1 cellular context compared by ENCODE assay signal in the genomic region with DNA sequence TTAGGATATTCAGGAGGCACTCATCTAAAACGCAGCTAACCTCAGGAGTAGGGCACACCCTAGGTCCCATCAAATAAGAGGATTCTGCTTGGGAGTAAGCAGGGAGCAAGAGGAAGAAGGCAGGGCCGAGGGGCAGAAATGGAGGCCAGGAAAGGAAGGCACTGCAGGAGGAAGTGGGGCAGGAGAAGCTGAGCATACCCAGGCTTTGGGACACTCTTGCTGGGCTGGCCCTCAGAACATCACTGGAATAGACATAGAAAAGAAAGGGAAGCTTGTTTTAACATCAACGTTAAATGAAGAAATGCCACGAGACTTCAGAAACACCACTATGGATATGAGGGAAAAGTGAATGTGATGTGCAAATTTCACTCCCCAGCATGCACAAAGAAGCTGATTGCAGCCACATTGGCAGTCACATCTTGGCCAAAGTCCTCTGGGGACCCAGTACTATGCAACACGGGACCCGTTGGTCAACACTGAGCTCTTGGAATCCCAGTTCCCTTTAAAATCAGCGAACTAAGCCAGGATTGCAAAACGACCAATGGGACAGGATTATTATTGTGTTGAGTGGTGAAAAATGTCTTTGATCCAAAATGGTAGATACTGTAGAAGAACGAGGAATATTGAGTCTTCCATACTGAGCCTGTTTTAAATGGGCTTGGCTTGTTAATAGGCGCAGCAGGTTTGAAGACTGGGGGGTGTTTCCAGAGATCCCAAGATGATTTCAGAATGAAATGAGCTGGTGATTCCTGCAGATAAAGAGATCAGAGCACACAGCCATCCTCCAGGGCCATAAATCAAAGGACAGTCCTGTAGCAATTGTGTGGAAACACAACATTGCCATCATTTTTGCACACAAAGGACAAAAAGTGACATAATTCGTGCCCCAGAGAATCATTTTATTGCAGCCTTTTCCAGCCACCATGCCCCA.
A peak's percentile ranks its signal among the peaks of the same experiment; 100 is the strongest.
TF ChIP-seq lines count a peak whose summit lies in the region.

No MANE protein-coding gene starts in this region.

TF ChIP-seq in K562, 482 proteins besides CTCF, POLR2A, EP300 and RAD21 (continued from another document and continues in another):
- TF ChIP-seq, protein P1, sequence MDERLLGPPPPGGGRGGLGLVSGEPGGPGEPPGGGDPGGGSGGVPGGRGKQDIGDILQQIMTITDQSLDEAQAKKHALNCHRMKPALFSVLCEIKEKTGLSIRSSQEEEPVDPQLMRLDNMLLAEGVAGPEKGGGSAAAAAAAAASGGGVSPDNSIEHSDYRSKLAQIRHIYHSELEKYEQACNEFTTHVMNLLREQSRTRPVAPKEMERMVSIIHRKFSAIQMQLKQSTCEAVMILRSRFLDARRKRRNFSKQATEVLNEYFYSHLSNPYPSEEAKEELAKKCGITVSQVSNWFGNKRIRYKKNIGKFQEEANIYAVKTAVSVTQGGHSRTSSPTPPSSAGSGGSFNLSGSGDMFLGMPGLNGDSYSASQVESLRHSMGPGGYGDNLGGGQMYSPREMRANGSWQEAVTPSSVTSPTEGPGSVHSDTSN (CRISPR knock-in tag; IDR thresholded peaks at IDR 0.05; ENCODE audit: low read depth): no peak
- TF ChIP-seq, protein P1 (tag; conservative IDR thresholded peaks at IDR 0.05; ENCODE audit: low read depth): peak; percentile 87
- TF ChIP-seq ELF1 (tag; IDR thresholded peaks at IDR 0.05) (no peak), SP2 (IDR thresholded peaks at IDR 0.05; ENCODE audit: extremely low read depth, low read depth, low read length, poor library complexity, severe bottlenecking) (no peak), SMARCA5 (IDR thresholded peaks at IDR 0.05) (no peak), SMARCA4 (IDR thresholded peaks at IDR 0.05) (peak; percentile 57; the same call in 1 of the 2 replicates), ZNF561 (CRISPR knock-in tag; conservative IDR thresholded peaks at IDR 0.05) (no peak), TEAD4 (IDR thresholded peaks at IDR 0.05; ENCODE audit: low read length) (peak; percentile 71), TEAD4 (CRISPR knock-in tag; IDR thresholded peaks at IDR 0.05; ENCODE audit: borderline replicate concordance) (no peak), NR2C1 (IDR thresholded peaks at IDR 0.05) (0 out of 2 replicates have a peak, but pooled peaks have one; percentile 26), NR2C1 (tag; IDR thresholded peaks at IDR 0.05) (0 out of 2 replicates have a peak, but pooled peaks have one; percentile 31), ZNF41 (CRISPR knock-in tag; conservative IDR thresholded peaks at IDR 0.05) (0 out of 2 replicates have a peak, but pooled peaks have one; percentile 45), ZNF699 (CRISPR knock-in tag; IDR thresholded peaks at IDR 0.05; ENCODE audit: insufficient replicate concordance) (no peak), CHD2 (IDR thresholded peaks at IDR 0.05; ENCODE audit: low read depth, low read length) (no peak), CEBPB (tag; IDR thresholded peaks at IDR 0.05) (peak; percentile 72), BACH1 (tag; IDR thresholded peaks at IDR 0.05) (no peak; the same call in 1 of the 2 replicates), ERF (CRISPR knock-in tag; IDR thresholded peaks at IDR 0.05) (0 out of 2 replicates have a peak, but pooled peaks have one; percentile 50), TCF3 (CRISPR knock-in tag; IDR thresholded peaks at IDR 0.05) (peak; percentile 40), FOXP1 (CRISPR knock-in tag; IDR thresholded peaks at IDR 0.05) (no peak), DMBX1 (CRISPR knock-in tag; IDR thresholded peaks at IDR 0.05; ENCODE audit: borderline replicate concordance) (0 out of 2 replicates have a peak, but pooled peaks have one; percentile 48), SMAD4 (CRISPR knock-in tag; conservative IDR thresholded peaks at IDR 0.05) (peak; percentile 51; the same call in 1 of the 2 replicates), CCNT2 (IDR thresholded peaks at IDR 0.05; ENCODE audit: borderline replicate concordance, extremely low read depth, insufficient read length, low read depth, low read length) (peak; percentile 34), ZNF79 (CRISPR knock-in tag; IDR thresholded peaks at IDR 0.05; ENCODE audit: low read depth) (peak; percentile 72; the same call in 1 of the 2 replicates), DACH1 (IDR thresholded peaks at IDR 0.05; ENCODE audit: partially characterized antibody) (no peak), ASH1L (IDR thresholded peaks at IDR 0.05; ENCODE audit: borderline replicate concordance, low read depth, partially characterized antibody) (no peak)
- TF ChIP-seq, protein P2, sequence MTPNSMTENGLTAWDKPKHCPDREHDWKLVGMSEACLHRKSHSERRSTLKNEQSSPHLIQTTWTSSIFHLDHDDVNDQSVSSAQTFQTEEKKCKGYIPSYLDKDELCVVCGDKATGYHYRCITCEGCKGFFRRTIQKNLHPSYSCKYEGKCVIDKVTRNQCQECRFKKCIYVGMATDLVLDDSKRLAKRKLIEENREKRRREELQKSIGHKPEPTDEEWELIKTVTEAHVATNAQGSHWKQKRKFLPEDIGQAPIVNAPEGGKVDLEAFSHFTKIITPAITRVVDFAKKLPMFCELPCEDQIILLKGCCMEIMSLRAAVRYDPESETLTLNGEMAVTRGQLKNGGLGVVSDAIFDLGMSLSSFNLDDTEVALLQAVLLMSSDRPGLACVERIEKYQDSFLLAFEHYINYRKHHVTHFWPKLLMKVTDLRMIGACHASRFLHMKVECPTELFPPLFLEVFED (CRISPR knock-in tag; conservative IDR thresholded peaks at IDR 0.05): 0 out of 2 replicates have a peak, but pooled peaks have one; percentile 24
- TF ChIP-seq, protein P3, sequence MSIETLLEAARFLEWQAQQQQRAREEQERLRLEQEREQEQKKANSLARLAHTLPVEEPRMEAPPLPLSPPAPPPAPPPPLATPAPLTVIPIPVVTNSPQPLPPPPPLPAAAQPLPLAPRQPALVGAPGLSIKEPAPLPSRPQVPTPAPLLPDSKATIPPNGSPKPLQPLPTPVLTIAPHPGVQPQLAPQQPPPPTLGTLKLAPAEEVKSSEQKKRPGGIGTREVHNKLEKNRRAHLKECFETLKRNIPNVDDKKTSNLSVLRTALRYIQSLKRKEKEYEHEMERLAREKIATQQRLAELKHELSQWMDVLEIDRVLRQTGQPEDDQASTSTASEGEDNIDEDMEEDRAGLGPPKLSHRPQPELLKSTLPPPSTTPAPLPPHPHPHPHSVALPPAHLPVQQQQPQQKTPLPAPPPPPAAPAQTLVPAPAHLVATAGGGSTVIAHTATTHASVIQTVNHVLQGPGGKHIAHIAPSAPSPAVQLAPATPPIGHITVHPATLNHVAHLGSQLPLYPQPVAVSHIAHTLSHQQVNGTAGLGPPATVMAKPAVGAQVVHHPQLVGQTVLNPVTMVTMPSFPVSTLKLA (conservative IDR thresholded peaks at IDR 0.05): 0 out of 4 replicates have a peak, but pooled peaks of 1 of the 2 experiments have one; percentile 22
- TF ChIP-seq, protein P4, sequence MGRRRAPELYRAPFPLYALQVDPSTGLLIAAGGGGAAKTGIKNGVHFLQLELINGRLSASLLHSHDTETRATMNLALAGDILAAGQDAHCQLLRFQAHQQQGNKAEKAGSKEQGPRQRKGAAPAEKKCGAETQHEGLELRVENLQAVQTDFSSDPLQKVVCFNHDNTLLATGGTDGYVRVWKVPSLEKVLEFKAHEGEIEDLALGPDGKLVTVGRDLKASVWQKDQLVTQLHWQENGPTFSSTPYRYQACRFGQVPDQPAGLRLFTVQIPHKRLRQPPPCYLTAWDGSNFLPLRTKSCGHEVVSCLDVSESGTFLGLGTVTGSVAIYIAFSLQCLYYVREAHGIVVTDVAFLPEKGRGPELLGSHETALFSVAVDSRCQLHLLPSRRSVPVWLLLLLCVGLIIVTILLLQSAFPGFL (CRISPR knock-in tag; IDR thresholded peaks at IDR 0.05): 0 out of 2 replicates have a peak, but pooled peaks have one; percentile 22
- TF ChIP-seq, protein P5, sequence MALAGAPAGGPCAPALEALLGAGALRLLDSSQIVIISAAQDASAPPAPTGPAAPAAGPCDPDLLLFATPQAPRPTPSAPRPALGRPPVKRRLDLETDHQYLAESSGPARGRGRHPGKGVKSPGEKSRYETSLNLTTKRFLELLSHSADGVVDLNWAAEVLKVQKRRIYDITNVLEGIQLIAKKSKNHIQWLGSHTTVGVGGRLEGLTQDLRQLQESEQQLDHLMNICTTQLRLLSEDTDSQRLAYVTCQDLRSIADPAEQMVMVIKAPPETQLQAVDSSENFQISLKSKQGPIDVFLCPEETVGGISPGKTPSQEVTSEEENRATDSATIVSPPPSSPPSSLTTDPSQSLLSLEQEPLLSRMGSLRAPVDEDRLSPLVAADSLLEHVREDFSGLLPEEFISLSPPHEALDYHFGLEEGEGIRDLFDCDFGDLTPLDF (CRISPR knock-in tag; IDR thresholded peaks at IDR 0.05): no peak
- TF ChIP-seq, protein P6, sequence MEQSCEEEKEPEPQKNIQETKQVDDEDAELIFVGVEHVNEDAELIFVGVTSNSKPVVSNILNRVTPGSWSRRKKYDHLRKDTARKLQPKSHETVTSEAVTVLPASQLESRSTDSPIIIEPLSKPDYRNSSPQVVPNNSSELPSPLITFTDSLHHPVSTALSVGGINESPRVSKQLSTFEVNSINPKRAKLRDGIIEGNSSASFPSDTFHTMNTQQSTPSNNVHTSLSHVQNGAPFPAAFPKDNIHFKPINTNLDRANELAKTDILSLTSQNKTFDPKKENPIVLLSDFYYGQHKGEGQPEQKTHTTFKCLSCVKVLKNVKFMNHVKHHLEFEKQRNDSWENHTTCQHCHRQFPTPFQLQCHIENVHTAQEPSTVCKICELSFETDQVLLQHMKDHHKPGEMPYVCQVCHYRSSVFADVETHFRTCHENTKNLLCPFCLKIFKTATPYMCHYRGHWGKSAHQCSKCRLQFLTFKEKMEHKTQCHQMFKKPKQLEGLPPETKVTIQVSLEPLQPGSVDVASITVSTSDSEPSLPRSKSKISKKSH (CRISPR knock-in tag; IDR thresholded peaks at IDR 0.05): no peak
- TF ChIP-seq, protein P7, sequence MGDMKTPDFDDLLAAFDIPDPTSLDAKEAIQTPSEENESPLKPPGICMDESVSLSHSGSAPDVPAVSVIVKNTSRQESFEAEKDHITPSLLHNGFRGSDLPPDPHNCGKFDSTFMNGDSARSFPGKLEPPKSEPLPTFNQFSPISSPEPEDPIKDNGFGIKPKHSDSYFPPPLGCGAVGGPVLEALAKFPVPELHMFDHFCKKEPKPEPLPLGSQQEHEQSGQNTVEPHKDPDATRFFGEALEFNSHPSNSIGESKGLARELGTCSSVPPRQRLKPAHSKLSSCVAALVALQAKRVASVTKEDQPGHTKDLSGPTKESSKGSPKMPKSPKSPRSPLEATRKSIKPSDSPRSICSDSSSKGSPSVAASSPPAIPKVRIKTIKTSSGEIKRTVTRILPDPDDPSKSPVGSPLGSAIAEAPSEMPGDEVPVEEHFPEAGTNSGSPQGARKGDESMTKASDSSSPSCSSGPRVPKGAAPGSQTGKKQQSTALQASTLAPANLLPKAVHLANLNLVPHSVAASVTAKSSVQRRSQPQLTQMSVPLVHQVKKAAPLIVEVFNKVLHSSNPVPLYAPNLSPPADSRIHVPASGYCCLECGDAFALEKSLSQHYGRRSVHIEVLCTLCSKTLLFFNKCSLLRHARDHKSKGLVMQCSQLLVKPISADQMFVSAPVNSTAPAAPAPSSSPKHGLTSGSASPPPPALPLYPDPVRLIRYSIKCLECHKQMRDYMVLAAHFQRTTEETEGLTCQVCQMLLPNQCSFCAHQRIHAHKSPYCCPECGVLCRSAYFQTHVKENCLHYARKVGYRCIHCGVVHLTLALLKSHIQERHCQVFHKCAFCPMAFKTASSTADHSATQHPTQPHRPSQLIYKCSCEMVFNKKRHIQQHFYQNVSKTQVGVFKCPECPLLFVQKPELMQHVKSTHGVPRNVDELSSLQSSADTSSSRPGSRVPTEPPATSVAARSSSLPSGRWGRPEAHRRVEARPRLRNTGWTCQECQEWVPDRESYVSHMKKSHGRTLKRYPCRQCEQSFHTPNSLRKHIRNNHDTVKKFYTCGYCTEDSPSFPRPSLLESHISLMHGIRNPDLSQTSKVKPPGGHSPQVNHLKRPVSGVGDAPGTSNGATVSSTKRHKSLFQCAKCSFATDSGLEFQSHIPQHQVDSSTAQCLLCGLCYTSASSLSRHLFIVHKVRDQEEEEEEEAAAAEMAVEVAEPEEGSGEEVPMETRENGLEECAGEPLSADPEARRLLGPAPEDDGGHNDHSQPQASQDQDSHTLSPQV (IDR thresholded peaks at IDR 0.05): peak; percentile 48
- TF ChIP-seq, protein P8, sequence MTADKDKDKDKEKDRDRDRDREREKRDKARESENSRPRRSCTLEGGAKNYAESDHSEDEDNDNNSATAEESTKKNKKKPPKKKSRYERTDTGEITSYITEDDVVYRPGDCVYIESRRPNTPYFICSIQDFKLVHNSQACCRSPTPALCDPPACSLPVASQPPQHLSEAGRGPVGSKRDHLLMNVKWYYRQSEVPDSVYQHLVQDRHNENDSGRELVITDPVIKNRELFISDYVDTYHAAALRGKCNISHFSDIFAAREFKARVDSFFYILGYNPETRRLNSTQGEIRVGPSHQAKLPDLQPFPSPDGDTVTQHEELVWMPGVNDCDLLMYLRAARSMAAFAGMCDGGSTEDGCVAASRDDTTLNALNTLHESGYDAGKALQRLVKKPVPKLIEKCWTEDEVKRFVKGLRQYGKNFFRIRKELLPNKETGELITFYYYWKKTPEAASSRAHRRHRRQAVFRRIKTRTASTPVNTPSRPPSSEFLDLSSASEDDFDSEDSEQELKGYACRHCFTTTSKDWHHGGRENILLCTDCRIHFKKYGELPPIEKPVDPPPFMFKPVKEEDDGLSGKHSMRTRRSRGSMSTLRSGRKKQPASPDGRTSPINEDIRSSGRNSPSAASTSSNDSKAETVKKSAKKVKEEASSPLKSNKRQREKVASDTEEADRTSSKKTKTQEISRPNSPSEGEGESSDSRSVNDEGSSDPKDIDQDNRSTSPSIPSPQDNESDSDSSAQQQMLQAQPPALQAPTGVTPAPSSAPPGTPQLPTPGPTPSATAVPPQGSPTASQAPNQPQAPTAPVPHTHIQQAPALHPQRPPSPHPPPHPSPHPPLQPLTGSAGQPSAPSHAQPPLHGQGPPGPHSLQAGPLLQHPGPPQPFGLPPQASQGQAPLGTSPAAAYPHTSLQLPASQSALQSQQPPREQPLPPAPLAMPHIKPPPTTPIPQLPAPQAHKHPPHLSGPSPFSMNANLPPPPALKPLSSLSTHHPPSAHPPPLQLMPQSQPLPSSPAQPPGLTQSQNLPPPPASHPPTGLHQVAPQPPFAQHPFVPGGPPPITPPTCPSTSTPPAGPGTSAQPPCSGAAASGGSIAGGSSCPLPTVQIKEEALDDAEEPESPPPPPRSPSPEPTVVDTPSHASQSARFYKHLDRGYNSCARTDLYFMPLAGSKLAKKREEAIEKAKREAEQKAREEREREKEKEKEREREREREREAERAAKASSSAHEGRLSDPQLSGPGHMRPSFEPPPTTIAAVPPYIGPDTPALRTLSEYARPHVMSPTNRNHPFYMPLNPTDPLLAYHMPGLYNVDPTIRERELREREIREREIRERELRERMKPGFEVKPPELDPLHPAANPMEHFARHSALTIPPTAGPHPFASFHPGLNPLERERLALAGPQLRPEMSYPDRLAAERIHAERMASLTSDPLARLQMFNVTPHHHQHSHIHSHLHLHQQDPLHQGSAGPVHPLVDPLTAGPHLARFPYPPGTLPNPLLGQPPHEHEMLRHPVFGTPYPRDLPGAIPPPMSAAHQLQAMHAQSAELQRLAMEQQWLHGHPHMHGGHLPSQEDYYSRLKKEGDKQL (CRISPR knock-in tag; IDR thresholded peaks at IDR 0.05; ENCODE audit: borderline replicate concordance): 0 out of 2 replicates have a peak, but pooled peaks have one; percentile 1
